In genomic region chr4:40246938-40247337, GRCh38 we compare ENCODE assay signal across 20 cellular contexts. TPM values are rescaled to one million over a fixed set of nuclear protein-coding genes. Genes with fewer than 3 reads are reported as not detected.
DNase-seq lines count a peak whose midpoint lies in the region; ATAC-seq, FAIRE-seq and TF ChIP-seq lines count a peak whose summit lies in the region.
"Had no signal": no experiment of that assay in that cellular context is flagged by ENCODE, and none has a peak within 500 bp of the region (broad histone marks: within the 10 kb centered on the region; RNA-seq: fewer than 3 reads in every experiment).

No MANE protein-coding gene starts in this region.

- H3K4me1 Mint-ChIP-seq in CD8-positive, alpha-beta memory T cell, result peaks cover 69 to 94% (median 84%) of the 10 kb centered on the region in 3 donors
- H3K4me1 Mint-ChIP-seq in T-helper 17 cell, result peaks cover 78% of the 10 kb centered on the region

- H4K20me1 ChIP-seq in BLaER1, result peaks cover 15% of the 10 kb centered on the region; the same call in 1 of the 2 replicates

- intact Hi-C loops in esophagus muscularis mucosa (cut with DNase I), result no loop called here

- H3K9me3 Mint-ChIP-seq in CD8-positive, alpha-beta memory T cell, result no peaks in the 10 kb centered on the region
- H3K9me3 Mint-ChIP-seq: H9 had no signal

- no peak for TF ChIP-seq EP300 in esophagus muscularis mucosa (IDR thresholded peaks at IDR 0.05)

- peak overlapping the region; percentile 20; the same call in 1 of the 2 replicates for H3K4me2 ChIP-seq in BLaER1

- ATAC-seq in T-helper 17 cell, result peak; percentile 8
- ATAC-seq in foreskin keratinocyte, result no peak
- ATAC-seq: sciatic nerve had no signal

- peak overlapping the region; percentile 3 to 82 (median 67) for H3K4me3 Mint-ChIP-seq in CD8-positive, alpha-beta memory T cell
- H3K4me3 Mint-ChIP-seq in T-helper 17 cell, result peak overlapping the region; percentile 74
- H3K4me3 Mint-ChIP-seq: H9 had no signal

- H3K27ac ChIP-seq in BLaER1 (no peak overlapping the region), esophagus muscularis mucosa (replicated peaks in 1 of 4) (no peak overlapping the region), foreskin keratinocyte (no peak overlapping the region)
- H3K27ac ChIP-seq in CD8-positive, alpha-beta memory T cell (ENCODE audit: low read depth, low read length), result no peak overlapping the region
- peak overlapping the region; percentile 40 for H3K27ac ChIP-seq in effector memory CD4-positive, alpha-beta T cell (ENCODE audit: insufficient read depth, low read length, poor library complexity, severe bottlenecking)
- H3K27ac ChIP-seq: left ventricle myocardium inferior, thyroid gland had no signal

- POLR2A ChIA-PET in CD8-positive, alpha-beta memory T cell (lab: Charles Lee), result interaction anchor here (0.7 to 2.9 kb wide), 13 partner anchors 8 to 61 kb away, joined by 3 to 26 read pairs (median 5); no protein-coding TSS in a partner anchor

- H3K27me3 Mint-ChIP-seq in CD8-positive, alpha-beta memory T cell, result no peaks in the 10 kb centered on the region
- no peaks in the 10 kb centered on the region for H3K27me3 Mint-ChIP-seq in T-helper 17 cell

- TF ChIP-seq CTCF in esophagus muscularis mucosa (IDR thresholded peaks at IDR 0.05) (no peak), foreskin keratinocyte (conservative IDR thresholded peaks at IDR 0.05) (no peak)

- H3K9me3 ChIP-seq in BLaER1, result no peaks in the 10 kb centered on the region
- no peaks in the 10 kb centered on the region for H3K9me3 ChIP-seq in CD8-positive, alpha-beta memory T cell (ENCODE audit: low read length)
- no peaks in the 10 kb centered on the region for H3K9me3 ChIP-seq in T-helper 17 cell (ENCODE audit: control insufficient read depth, low read length, poor library complexity, severe bottlenecking)
- no peaks in the 10 kb centered on the region for H3K9me3 ChIP-seq in effector memory CD4-positive, alpha-beta T cell (ENCODE audit: control insufficient read depth, low read length)
- no peaks in the 10 kb centered on the region for H3K9me3 ChIP-seq in esophagus muscularis mucosa
- H3K9me3 ChIP-seq: left ventricle myocardium inferior, thyroid gland had no signal

- 87% methylated on average over 2 of the region's 2 CpGs for WGBS in esophagus muscularis mucosa

- no peak overlapping the region for H3K9ac ChIP-seq in BLaER1

- H3K4me3 ChIP-seq in BLaER1 (no peak overlapping the region), esophagus muscularis mucosa (no peak overlapping the region)
- no peak overlapping the region for H3K4me3 ChIP-seq in CD8-positive, alpha-beta memory T cell (ENCODE audit: low read length)
- H3K4me3 ChIP-seq in effector memory CD4-positive, alpha-beta T cell (ENCODE audit: insufficient read depth, low read depth, low read length, poor library complexity, severe bottlenecking), result no peak overlapping the region
- H3K4me3 ChIP-seq: left ventricle myocardium inferior, thyroid gland had no signal

- peaks cover 31% of the 10 kb centered on the region for H3K4me1 ChIP-seq in BLaER1
- peaks cover 85% of the 10 kb centered on the region for H3K4me1 ChIP-seq in CD8-positive, alpha-beta memory T cell (ENCODE audit: insufficient read depth, low read length)
- H3K4me1 ChIP-seq in effector memory CD4-positive, alpha-beta T cell (ENCODE audit: control insufficient read depth, insufficient read depth, low read length, poor library complexity, severe bottlenecking), result peaks cover 66% of the 10 kb centered on the region
- no peaks in the 10 kb centered on the region for H3K4me1 ChIP-seq in esophagus muscularis mucosa
- peaks cover 3% of the 10 kb centered on the region for H3K4me1 ChIP-seq in foreskin keratinocyte
- H3K4me1 ChIP-seq: left ventricle myocardium inferior, thyroid gland had no signal

- no peaks in the 10 kb centered on the region for H3K27me3 ChIP-seq in BLaER1
- H3K27me3 ChIP-seq in CD8-positive, alpha-beta memory T cell (ENCODE audit: insufficient read depth, low read length, poor library complexity, severe bottlenecking), result no peaks in the 10 kb centered on the region
- H3K27me3 ChIP-seq in effector memory CD4-positive, alpha-beta T cell (replicated peaks; ENCODE audit: control insufficient read depth, insufficient read depth, low read length, poor library complexity, severe bottlenecking), result no peaks in the 10 kb centered on the region
- peaks cover 0 to 3% (median 0%) of the 10 kb centered on the region in 4 donors for H3K27me3 ChIP-seq in esophagus muscularis mucosa
- no peaks in the 10 kb centered on the region for H3K27me3 ChIP-seq in foreskin keratinocyte
- H3K27me3 ChIP-seq: thyroid gland had no signal

- TF ChIP-seq POLR2A in H54 (IDR thresholded peaks at IDR 0.05; ENCODE audit: low read depth, low read length) (no peak), esophagus muscularis mucosa (IDR thresholded peaks at IDR 0.05; ENCODE audit: low read depth) (no peak)

- H3K27ac Mint-ChIP-seq in CD8-positive, alpha-beta memory T cell, result peak overlapping the region; percentile 91 to 98 (median 96)
- H3K27ac Mint-ChIP-seq in T-helper 17 cell, result peak overlapping the region; percentile 99

- no peak for FAIRE-seq in H54 (lab: Jason Lieb, UNC)
- FAIRE-seq: TTC549 had no signal

- CTCF ChIA-PET in CD8-positive, alpha-beta memory T cell (lab: Charles Lee), result interaction anchor here (0.6 to 2.5 kb wide), 14 partner anchors 10 to 78 kb away, joined by 3 to 13 read pairs (median 4); no protein-coding TSS in a partner anchor

- peak in 1 of 5 donors; percentile 23 for DNase-seq in CD8-positive, alpha-beta memory T cell
- no peak for DNase-seq in T-helper 17 cell
- no peak for DNase-seq in effector memory CD4-positive, alpha-beta T cell
- DNase-seq in EL, result no peak
- DNase-seq in H54 (ENCODE audit: insufficient read length, low spot score), result no peak
- DNase-seq in esophagus muscularis mucosa (ENCODE audit: extremely low spot score), result no peak
- DNase-seq in foreskin keratinocyte, result no peak
- DNase-seq: H9, KG1, left ventricle myocardium inferior, NCI-H1092 treated with DMSO at 0.1 percent for 48 hours, NCI-H524 treated with DMSO at 0.1 percent for 48 hours, OCI-M1, SIG-M5, thyroid gland had no signal

- H3K36me3 ChIP-seq in BLaER1 (peaks cover 45% of the 10 kb centered on the region), esophagus muscularis mucosa (no peaks in the 10 kb centered on the region)
- H3K36me3 ChIP-seq in CD8-positive, alpha-beta memory T cell (ENCODE audit: insufficient read depth, low read length), result peaks cover 25% of the 10 kb centered on the region
- H3K36me3 ChIP-seq in effector memory CD4-positive, alpha-beta T cell (ENCODE audit: control insufficient read depth, insufficient read depth, low read length), result peaks cover 28% of the 10 kb centered on the region
- H3K36me3 ChIP-seq: left ventricle myocardium inferior, thyroid gland had no signal

- H3K36me3 Mint-ChIP-seq in CD8-positive, alpha-beta memory T cell, result peaks cover 25 to 51% (median 27%) of the 10 kb centered on the region in 3 donors
- H3K36me3 Mint-ChIP-seq in T-helper 17 cell (ENCODE audit: low read depth), result peaks cover 10% of the 10 kb centered on the region

RNA-seq across cellular contexts. Expression of gene RHOH, which starts 50.1 kb away (rescaled TPM):
- total RNA-seq in CD8-positive, alpha-beta memory T cell, result 100 to 1,000 TPM; 148 TPM
- 262 TPM for polyA plus RNA-seq in CD8-positive, alpha-beta memory T cell
- total RNA-seq in T-helper 17 cell, result 100 to 1,000 TPM; 439 to 459 TPM
- total RNA-seq in esophagus muscularis mucosa, result 1 to 10 TPM in 3 of 4 donors, under 1 TPM in 1; 0.13 to 3.6 (median 2.7) TPM
- total RNA-seq in foreskin keratinocyte, result not detected in 2 replicates
- polyA plus RNA-seq in foreskin keratinocyte, result not detected in 2 replicates
- total RNA-seq: epithelial cell of proximal tubule, osteocyte had no signal

Comparison
In these comparisons a context has a peak if more than half of its experiments do, and no peak if none do; other contexts are left out.
1. RNA of gene RHOH, which starts 50.1 kb away (total RNA-seq): 439 to 459 TPM in T-helper 17 cell and 148 TPM in CD8-positive, alpha-beta memory T cell; 0.13 to 3.6 TPM in esophagus muscularis mucosa and not detected in foreskin keratinocyte; every median in the first group is over 10 times any median in the second.